ENCODE assay signal across 13 cellular contexts in genomic region chr21:39556176-39556575, GRCh38. TPM values are rescaled to one million over a fixed set of nuclear protein-coding genes. Genes with fewer than 3 reads are reported as not detected.
DNase-seq lines count a peak whose midpoint lies in the region; ATAC-seq and TF ChIP-seq lines count a peak whose summit lies in the region.
"Had no signal": no experiment of that assay in that cellular context is flagged by ENCODE, and none has a peak within 500 bp of the region (broad histone marks: within the 10 kb centered on the region; RNA-seq: fewer than 3 reads in every experiment).

No MANE protein-coding gene starts in this region.

- H3K36me3 ChIP-seq in iPS-18a (ENCODE audit: control insufficient read depth, low read depth, low read length) (no peaks in the 10 kb centered on the region), thyroid gland (no peaks in the 10 kb centered on the region)

- H3K4me3 Mint-ChIP-seq in natural killer cell treated with Interleukin-12 subunit alpha and Interleukin-12 subunit beta and Interleukin-15 and Interleukin-18, amount 100 ng/mL, for 72 hours: no peak overlapping the region
- H3K4me3 Mint-ChIP-seq in activated CD8-positive, alpha-beta memory T cell treated with anti-CD3 and anti-CD28 coated beads, Interleukin-2, amount 10 ng/mL, durations not matched to agents 7 days and 5 days: no peak overlapping the region
- H3K4me3 Mint-ChIP-seq: activated naive CD8-positive, alpha-beta T cell; central memory CD8-positive, alpha-beta T cell had no signal

- no peak for TF ChIP-seq CTCF in thyroid gland (IDR thresholded peaks at IDR 0.05)

- DNase-seq in NCI-H2107 (lab: John Stamatoyannopoulos, UW) (peak; percentile 7), NCI-H2107 treated with DMSO at 0.1 percent for 48 hours (lab: John Stamatoyannopoulos, UW; ENCODE audit: unreplicated experiment) (no peak), NCI-H69 (lab: John Stamatoyannopoulos, UW) (peak; percentile 18), thyroid gland (peak; percentile 39 to 51)
- DNase-seq in natural killer cell treated with Interleukin-12 subunit alpha and Interleukin-12 subunit beta and Interleukin-15 and Interleukin-18, amount 100 ng/mL, for 72 hours (ENCODE audit: low spot score): no peak
- DNase-seq in activated CD8-positive, alpha-beta memory T cell treated with anti-CD3 and anti-CD28 coated beads, Interleukin-2, amount 10 ng/mL, durations not matched to agents 7 days and 5 days: no peak
- DNase-seq: NCI-H526 treated with DMSO at 0.1 percent for 48 hours, SIG-M5 had no signal

- CTCF ChIA-PET in activated CD8-positive, alpha-beta memory T cell treated with anti-CD3 and anti-CD28 coated beads, Interleukin-2, amount 10 ng/mL, durations not matched to agents 7 days and 5 days (lab: Charles Lee): no interaction called here

- peaks cover 10% of the 10 kb centered on the region for H3K4me1 ChIP-seq in iPS-18a (ENCODE audit: control insufficient read depth, low read depth, low read length)
- H3K4me1 ChIP-seq in thyroid gland: peaks cover 0 to 4% of the 10 kb centered on the region in 2 donors

- no peak for ATAC-seq in natural killer cell treated with Interleukin-12 subunit alpha and Interleukin-12 subunit beta and Interleukin-15 and Interleukin-18, amount 100 ng/mL, for 72 hours
- ATAC-seq in activated CD8-positive, alpha-beta memory T cell treated with anti-CD3 and anti-CD28 coated beads, Interleukin-2, amount 10 ng/mL, durations not matched to agents 7 days and 5 days: no peak
- no peak for ATAC-seq in GM19023 (IDR thresholded peaks at IDR 0.05; ENCODE audit: unreplicated experiment)

- H3K9me3 ChIP-seq in iPS-18a (ENCODE audit: control insufficient read depth, low read depth, low read length) (peaks cover 15% of the 10 kb centered on the region), thyroid gland (no peaks in the 10 kb centered on the region)

- TF ChIP-seq POLR2A in thyroid gland (IDR thresholded peaks at IDR 0.05): no peak

- no peaks in the 10 kb centered on the region for H3K36me3 Mint-ChIP-seq in natural killer cell treated with Interleukin-12 subunit alpha and Interleukin-12 subunit beta and Interleukin-15 and Interleukin-18, amount 100 ng/mL, for 72 hours
- H3K36me3 Mint-ChIP-seq in activated CD8-positive, alpha-beta memory T cell treated with anti-CD3 and anti-CD28 coated beads, Interleukin-2, amount 10 ng/mL, durations not matched to agents 7 days and 5 days: no peaks in the 10 kb centered on the region
- H3K36me3 Mint-ChIP-seq: activated naive CD8-positive, alpha-beta T cell had no signal

- H3K27me3 Mint-ChIP-seq in natural killer cell treated with Interleukin-12 subunit alpha and Interleukin-12 subunit beta and Interleukin-15 and Interleukin-18, amount 100 ng/mL, for 72 hours: peaks cover 11 to 12% of the 10 kb centered on the region in 2 donors
- H3K27me3 Mint-ChIP-seq in activated CD8-positive, alpha-beta memory T cell treated with anti-CD3 and anti-CD28 coated beads, Interleukin-2, amount 10 ng/mL, durations not matched to agents 7 days and 5 days: no peaks in the 10 kb centered on the region

- no peak overlapping the region for H3K27ac Mint-ChIP-seq in natural killer cell treated with Interleukin-12 subunit alpha and Interleukin-12 subunit beta and Interleukin-15 and Interleukin-18, amount 100 ng/mL, for 72 hours
- H3K27ac Mint-ChIP-seq in activated CD8-positive, alpha-beta memory T cell treated with anti-CD3 and anti-CD28 coated beads, Interleukin-2, amount 10 ng/mL, durations not matched to agents 7 days and 5 days: no peak overlapping the region
- H3K27ac Mint-ChIP-seq: activated naive CD8-positive, alpha-beta T cell had no signal

- H3K27ac ChIP-seq in iPS-18a (ENCODE audit: low read length): no peak overlapping the region
- no peak overlapping the region for H3K27ac ChIP-seq in thyroid gland

- peaks cover 3% of the 10 kb centered on the region for H3K9me3 Mint-ChIP-seq in natural killer cell treated with Interleukin-12 subunit alpha and Interleukin-12 subunit beta and Interleukin-15 and Interleukin-18, amount 100 ng/mL, for 72 hours
- H3K9me3 Mint-ChIP-seq in activated CD8-positive, alpha-beta memory T cell treated with anti-CD3 and anti-CD28 coated beads, Interleukin-2, amount 10 ng/mL, durations not matched to agents 7 days and 5 days (ENCODE audit: low read depth): no peaks in the 10 kb centered on the region

- no peaks in the 10 kb centered on the region for H3K27me3 ChIP-seq in iPS-18a (ENCODE audit: control insufficient read depth, insufficient read depth, low read length)
- no peaks in the 10 kb centered on the region for H3K27me3 ChIP-seq in thyroid gland

- H3K4me3 ChIP-seq in iPS-18a (ENCODE audit: low read length): no peak overlapping the region
- H3K4me3 ChIP-seq in thyroid gland (replicated peaks in 1 of 3): no peak overlapping the region

- no peaks in the 10 kb centered on the region for H3K4me1 Mint-ChIP-seq in natural killer cell treated with Interleukin-12 subunit alpha and Interleukin-12 subunit beta and Interleukin-15 and Interleukin-18, amount 100 ng/mL, for 72 hours (ENCODE audit: low read depth in 2 of 2)
- no peaks in the 10 kb centered on the region for H3K4me1 Mint-ChIP-seq in activated CD8-positive, alpha-beta memory T cell treated with anti-CD3 and anti-CD28 coated beads, Interleukin-2, amount 10 ng/mL, durations not matched to agents 7 days and 5 days
- H3K4me1 Mint-ChIP-seq: central memory CD8-positive, alpha-beta T cell had no signal

- H3K9ac ChIP-seq in iPS-18a (ENCODE audit: low read length): peak overlapping the region; percentile 14

- intact Hi-C loops in thyroid gland (cut with DNase I): no loop called here

- WGBS in thyroid gland, 2 donors: 22 to 25% methylated on average over 4 of the region's 4 CpGs

RNA-seq across cellular contexts. Expression of gene B3GALT5, which starts 56.6 kb away (rescaled TPM):
- 1 to 10 TPM in 3 of 4 donors, under 1 TPM in 1; 0.27 to 7.4 (median 4.3) TPM for total RNA-seq in thyroid gland
- not detected for total RNA-seq in natural killer cell treated with Interleukin-12 subunit alpha and Interleukin-12 subunit beta and Interleukin-15 and Interleukin-18, amount 100 ng/mL, for 72 hours
- total RNA-seq in activated CD8-positive, alpha-beta memory T cell treated with anti-CD3 and anti-CD28 coated beads, Interleukin-2, amount 10 ng/mL, durations not matched to agents 7 days and 5 days: not detected
- total RNA-seq: endothelial cell of umbilical vein had no signal

Comparison
In these comparisons a context has a peak if more than half of its experiments do, and no peak if none do; other contexts are left out.
1. DNase-seq: peak in NCI-H2107 (single experiment), NCI-H69 (single experiment) and thyroid gland (2 of 2); none in NCI-H2107 treated with DMSO at 0.1 percent for 48 hours (single experiment), natural killer cell treated with Interleukin-12 subunit alpha and Interleukin-12 subunit beta and Interleukin-15 and Interleukin-18, amount 100 ng/mL, for 72 hours (single experiment) and activated CD8-positive, alpha-beta memory T cell treated with anti-CD3 and anti-CD28 coated beads, Interleukin-2, amount 10 ng/mL, durations not matched to agents 7 days and 5 days (single experiment).